ENCODE assay signal across 1 cellular context in the genomic region with DNA sequence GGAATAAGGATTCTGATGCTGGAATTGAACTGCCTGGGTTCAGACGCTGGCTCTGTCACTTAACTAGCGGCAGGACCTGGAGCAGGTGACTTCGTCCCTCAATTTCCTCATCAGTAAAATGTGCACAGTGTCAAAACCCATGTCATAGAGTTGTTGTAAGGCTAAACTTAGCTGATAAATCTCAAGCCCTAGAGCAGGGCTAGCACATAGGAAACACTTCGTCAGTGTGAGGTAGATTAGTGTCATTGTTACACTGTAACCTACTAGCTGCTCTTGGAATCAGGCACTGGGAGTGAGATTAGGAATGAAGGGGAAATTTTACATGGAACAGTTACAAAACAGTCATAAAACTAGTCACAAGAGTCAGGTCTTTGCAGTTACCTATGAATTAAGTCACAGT.
TF ChIP-seq lines count a peak whose summit lies in the region.

No MANE protein-coding gene starts in this region.

TF ChIP-seq in K562, 482 proteins besides CTCF, POLR2A, EP300 and RAD21:
- no peak for TF ChIP-seq ZFPM2 (CRISPR knock-in tag; IDR thresholded peaks at IDR 0.05)
- TF ChIP-seq USF1 (CRISPR knock-in tag; IDR thresholded peaks at IDR 0.05) = no peak
- TF ChIP-seq TCF3 (CRISPR knock-in tag; IDR thresholded peaks at IDR 0.05) = no peak
- TF ChIP-seq ZNF644 (tag; IDR thresholded peaks at IDR 0.05; ENCODE audit: low read depth) = no peak
- TF ChIP-seq, protein P1, sequence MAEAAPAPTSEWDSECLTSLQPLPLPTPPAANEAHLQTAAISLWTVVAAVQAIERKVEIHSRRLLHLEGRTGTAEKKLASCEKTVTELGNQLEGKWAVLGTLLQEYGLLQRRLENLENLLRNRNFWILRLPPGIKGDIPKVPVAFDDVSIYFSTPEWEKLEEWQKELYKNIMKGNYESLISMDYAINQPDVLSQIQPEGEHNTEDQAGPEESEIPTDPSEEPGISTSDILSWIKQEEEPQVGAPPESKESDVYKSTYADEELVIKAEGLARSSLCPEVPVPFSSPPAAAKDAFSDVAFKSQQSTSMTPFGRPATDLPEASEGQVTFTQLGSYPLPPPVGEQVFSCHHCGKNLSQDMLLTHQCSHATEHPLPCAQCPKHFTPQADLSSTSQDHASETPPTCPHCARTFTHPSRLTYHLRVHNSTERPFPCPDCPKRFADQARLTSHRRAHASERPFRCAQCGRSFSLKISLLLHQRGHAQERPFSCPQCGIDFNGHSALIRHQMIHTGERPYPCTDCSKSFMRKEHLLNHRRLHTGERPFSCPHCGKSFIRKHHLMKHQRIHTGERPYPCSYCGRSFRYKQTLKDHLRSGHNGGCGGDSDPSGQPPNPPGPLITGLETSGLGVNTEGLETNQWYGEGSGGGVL (CRISPR knock-in tag; IDR thresholded peaks at IDR 0.05) = no peak
- TF ChIP-seq HDAC3 (IDR thresholded peaks at IDR 0.05; ENCODE audit: borderline replicate concordance, partially characterized antibody) = no peak
- TF ChIP-seq CREB1 (IDR thresholded peaks at IDR 0.05) = no peak
- no peak for TF ChIP-seq CREB1 (CRISPR knock-in tag; IDR thresholded peaks at IDR 0.05)
- TF ChIP-seq TRIM25 (IDR thresholded peaks at IDR 0.05; ENCODE audit: borderline replicate concordance) = no peak
- TF ChIP-seq, protein P2, sequence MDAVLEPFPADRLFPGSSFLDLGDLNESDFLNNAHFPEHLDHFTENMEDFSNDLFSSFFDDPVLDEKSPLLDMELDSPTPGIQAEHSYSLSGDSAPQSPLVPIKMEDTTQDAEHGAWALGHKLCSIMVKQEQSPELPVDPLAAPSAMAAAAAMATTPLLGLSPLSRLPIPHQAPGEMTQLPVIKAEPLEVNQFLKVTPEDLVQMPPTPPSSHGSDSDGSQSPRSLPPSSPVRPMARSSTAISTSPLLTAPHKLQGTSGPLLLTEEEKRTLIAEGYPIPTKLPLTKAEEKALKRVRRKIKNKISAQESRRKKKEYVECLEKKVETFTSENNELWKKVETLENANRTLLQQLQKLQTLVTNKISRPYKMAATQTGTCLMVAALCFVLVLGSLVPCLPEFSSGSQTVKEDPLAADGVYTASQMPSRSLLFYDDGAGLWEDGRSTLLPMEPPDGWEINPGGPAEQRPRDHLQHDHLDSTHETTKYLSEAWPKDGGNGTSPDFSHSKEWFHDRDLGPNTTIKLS (IDR thresholded peaks at IDR 0.05; ENCODE audit: borderline replicate concordance, low read depth) = no peak
- no peak for TF ChIP-seq NRF1 (conservative IDR thresholded peaks at IDR 0.05 in 1 of 2, IDR thresholded peaks at IDR 0.05 in 1 of 2)
- no peak for TF ChIP-seq ZNF316 (IDR thresholded peaks at IDR 0.05)
- TF ChIP-seq HIVEP1 (CRISPR knock-in tag; IDR thresholded peaks at IDR 0.05) = no peak
- TF ChIP-seq, protein P3, sequence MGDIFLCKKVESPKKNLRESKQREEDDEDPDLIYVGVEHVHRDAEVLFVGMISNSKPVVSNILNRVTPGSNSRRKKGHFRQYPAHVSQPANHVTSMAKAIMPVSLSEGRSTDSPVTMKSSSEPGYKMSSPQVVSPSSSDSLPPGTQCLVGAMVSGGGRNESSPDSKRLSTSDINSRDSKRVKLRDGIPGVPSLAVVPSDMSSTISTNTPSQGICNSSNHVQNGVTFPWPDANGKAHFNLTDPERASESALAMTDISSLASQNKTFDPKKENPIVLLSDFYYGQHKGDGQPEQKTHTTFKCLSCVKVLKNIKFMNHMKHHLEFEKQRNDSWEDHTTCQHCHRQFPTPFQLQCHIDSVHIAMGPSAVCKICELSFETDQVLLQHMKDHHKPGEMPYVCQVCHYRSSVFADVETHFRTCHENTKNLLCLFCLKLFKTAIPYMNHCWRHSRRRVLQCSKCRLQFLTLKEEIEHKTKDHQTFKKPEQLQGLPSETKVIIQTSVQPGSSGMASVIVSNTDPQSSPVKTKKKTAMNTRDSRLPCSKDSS (IDR thresholded peaks at IDR 0.05; ENCODE audit: low read depth, partially characterized antibody) = no peak
- TF ChIP-seq U2AF1 (optimal IDR thresholded peaks at IDR 0.05; ENCODE audit: low read depth, low read length) = no peak
- TF ChIP-seq ZSCAN29 (IDR thresholded peaks at IDR 0.05) = no peak
- no peak for TF ChIP-seq CREBBP (IDR thresholded peaks at IDR 0.05; ENCODE audit: low read depth, low read length)
- no peak for TF ChIP-seq SIN3B (IDR thresholded peaks at IDR 0.05; ENCODE audit: low read depth)
- TF ChIP-seq ZNF224 (CRISPR knock-in tag; IDR thresholded peaks at IDR 0.05) = no peak
